Comparison of ENCODE assay signal across 23 cellular contexts in the genomic region with DNA sequence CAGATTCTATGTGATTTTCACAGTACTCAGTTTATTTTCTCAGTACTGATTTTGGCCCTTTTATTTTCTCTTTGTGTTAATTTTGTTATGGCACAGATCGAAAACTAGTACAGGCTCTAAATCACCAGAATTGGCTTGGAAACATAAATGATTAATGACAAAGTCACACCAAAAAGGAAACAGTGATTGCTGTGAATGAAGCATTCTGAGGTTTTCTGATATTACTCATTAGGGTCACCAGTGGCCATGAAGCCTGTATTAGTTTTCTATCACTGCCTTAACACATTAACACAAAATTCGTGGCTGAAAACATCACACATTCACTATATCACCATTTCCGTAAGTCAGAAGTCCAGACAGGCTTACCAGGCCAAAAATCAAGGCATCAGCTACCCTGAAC.
"Had no signal": no experiment of that assay in that cellular context is flagged by ENCODE, and none has a peak within 500 bp of the region (broad histone marks: within the 10 kb centered on the region; RNA-seq: fewer than 3 reads in every experiment).

No MANE protein-coding gene starts in this region.

- H3K27ac ChIP-seq: left lung, lower lobe of right lung, spleen, tibial nerve had no signal

- H3K4me1 ChIP-seq: left lung, lower lobe of right lung, spleen, tibial nerve had no signal

- DNase-seq: activated CD4-positive, alpha-beta T cell treated with anti-CD3 and anti-CD28 coated beads for 1 hour; activated CD4-positive, alpha-beta T cell treated with anti-CD3 and anti-CD28 coated beads, Interleukin-2, amount 50 U/mL, for 1 hour; activated CD8-positive, alpha-beta memory T cell treated with anti-CD3 and anti-CD28 coated beads, Interleukin-2, amount 10 ng/mL, durations not matched to agents 7 days and 5 days; activated CD8-positive, alpha-beta T cell treated with anti-CD3 and anti-CD28 coated beads, Interleukin-2, amount 10 ng/mL, durations not matched to agents 7 days and 5 days; activated naive CD8-positive, alpha-beta T cell treated with anti-CD3 and anti-CD28 coated beads, Interleukin-2, amount 50 U/mL, for 24 hours; activated T-cell treated with anti-CD3 and anti-CD28 coated beads, Interleukin-2, amount 50 U/mL, for 48 hours; effector CD8-positive, alpha-beta T cell; head of caudate nucleus; hippocampal formation; kidney; left lung; lower lobe of right lung; mesenchymal stem cell; natural killer cell; right cardiac atrium; spleen; stimulated activated naive CD4-positive, alpha-beta T cell treated with Interleukin-2 at 50 U/mL for 16 hours; T-helper 17 cell; T1000 had no signal

- ATAC-seq: activated CD8-positive, alpha-beta memory T cell treated with anti-CD3 and anti-CD28 coated beads, Interleukin-2, amount 10 ng/mL, durations not matched to agents 7 days and 5 days; activated CD8-positive, alpha-beta T cell treated with anti-CD3 and anti-CD28 coated beads, Interleukin-2, amount 10 ng/mL, durations not matched to agents 7 days and 5 days; activated naive CD8-positive, alpha-beta T cell treated with anti-CD3 and anti-CD28 coated beads, Interleukin-2, amount 50 U/mL, for 24 hours; left lung; lower lobe of right lung; natural killer cell; right cardiac atrium; T-helper 17 cell; WTC11 had no signal

- H3K27me3 Mint-ChIP-seq: activated CD8-positive, alpha-beta memory T cell treated with anti-CD3 and anti-CD28 coated beads, Interleukin-2, amount 10 ng/mL, durations not matched to agents 7 days and 5 days; activated naive CD4-positive, alpha-beta T cell treated with anti-CD3 and anti-CD28 coated beads, Interleukin-2, amount 50 U/mL, for 24 hours; T-helper 17 cell had no signal

- H3K36me3 Mint-ChIP-seq: activated CD8-positive, alpha-beta memory T cell treated with anti-CD3 and anti-CD28 coated beads, Interleukin-2, amount 10 ng/mL, durations not matched to agents 7 days and 5 days; activated naive CD4-positive, alpha-beta T cell treated with anti-CD3 and anti-CD28 coated beads, Interleukin-2, amount 50 U/mL, for 24 hours; natural killer cell; WTC11 had no signal

- H3K27me3 ChIP-seq: left lung, spleen, tibial nerve had no signal

- H3K27ac Mint-ChIP-seq: activated CD8-positive, alpha-beta memory T cell treated with anti-CD3 and anti-CD28 coated beads, Interleukin-2, amount 10 ng/mL, durations not matched to agents 7 days and 5 days; activated CD8-positive, alpha-beta T cell treated with anti-CD3 and anti-CD28 coated beads, Interleukin-2, amount 10 ng/mL, durations not matched to agents 7 days and 5 days; activated naive CD4-positive, alpha-beta T cell treated with anti-CD3 and anti-CD28 coated beads, Interleukin-2, amount 50 U/mL, for 24 hours; activated naive CD8-positive, alpha-beta T cell treated with anti-CD3 and anti-CD28 coated beads, Interleukin-2, amount 50 U/mL, for 24 hours; activated T-helper 2 cell treated with anti-CD3 and anti-CD28 coated beads, Interferon-gamma antibody, Interleukin-2, Interleukin-4, amounts not matched to agents 10 μg/mL and 5 μg/mL and 100 μg/mL, durations not matched to agents 14 hours and 24 hours and 36 hours; natural killer cell; T-helper 17 cell; WTC11 had no signal

- H3K36me3 ChIP-seq: left lung, lower lobe of right lung, spleen, tibial nerve had no signal

- H3K9me3 ChIP-seq: left lung, lower lobe of right lung, spleen, tibial nerve had no signal

- H3K9me3 Mint-ChIP-seq: activated naive CD8-positive, alpha-beta T cell treated with anti-CD3 and anti-CD28 coated beads, Interleukin-2, amount 50 U/mL, for 24 hours; activated T-helper 2 cell treated with anti-CD3 and anti-CD28 coated beads, Interferon-gamma antibody, Interleukin-2, Interleukin-4, amounts not matched to agents 10 μg/mL and 5 μg/mL and 100 μg/mL, durations not matched to agents 14 hours and 24 hours and 36 hours; WTC11 had no signal

- H3K4me1 Mint-ChIP-seq: activated CD8-positive, alpha-beta memory T cell treated with anti-CD3 and anti-CD28 coated beads, Interleukin-2, amount 10 ng/mL, durations not matched to agents 7 days and 5 days; activated naive CD4-positive, alpha-beta T cell treated with anti-CD3 and anti-CD28 coated beads, Interleukin-2, amount 50 U/mL, for 24 hours; activated naive CD8-positive, alpha-beta T cell treated with anti-CD3 and anti-CD28 coated beads, Interleukin-2, amount 50 U/mL, for 24 hours; natural killer cell; T-helper 17 cell had no signal

- H3K4me3 Mint-ChIP-seq: activated CD8-positive, alpha-beta memory T cell treated with anti-CD3 and anti-CD28 coated beads, Interleukin-2, amount 10 ng/mL, durations not matched to agents 7 days and 5 days; activated CD8-positive, alpha-beta T cell treated with anti-CD3 and anti-CD28 coated beads, Interleukin-2, amount 10 ng/mL, durations not matched to agents 7 days and 5 days; activated naive CD4-positive, alpha-beta T cell treated with anti-CD3 and anti-CD28 coated beads, Interleukin-2, amount 50 U/mL, for 24 hours; activated naive CD8-positive, alpha-beta T cell treated with anti-CD3 and anti-CD28 coated beads, Interleukin-2, amount 50 U/mL, for 24 hours; natural killer cell; T-helper 17 cell; WTC11 had no signal

- H3K4me3 ChIP-seq: left lung, lower lobe of right lung, spleen, tibial nerve had no signal
